In genomic region chr5:95837492-95837891, GRCh38 we compare ENCODE assay signal across 1 cellular context.
TF ChIP-seq lines count a peak whose summit lies in the region.

No MANE protein-coding gene starts in this region.

TF ChIP-seq in A549, 52 proteins besides CTCF, POLR2A, EP300 and RAD21:
- TF ChIP-seq RARB (CRISPR knock-in tag; IDR thresholded peaks at IDR 0.05) = no peak
- TF ChIP-seq ZC3H11A (IDR thresholded peaks at IDR 0.05) = no peak
- no peak for TF ChIP-seq RFX5 (IDR thresholded peaks at IDR 0.05)
- no peak for TF ChIP-seq MAZ (IDR thresholded peaks at IDR 0.05; ENCODE audit: borderline replicate concordance, low read depth, low read length)
- TF ChIP-seq HDAC2 (IDR thresholded peaks at IDR 0.05) = no peak
- no peak for TF ChIP-seq HEYL (CRISPR knock-in tag; IDR thresholded peaks at IDR 0.05)
- TF ChIP-seq POLR2AphosphoS2 (conservative IDR thresholded peaks at IDR 0.05; ENCODE audit: low read length) = no peak
- no peak for TF ChIP-seq TFCP2L1 (CRISPR knock-in tag; IDR thresholded peaks at IDR 0.05)
- no peak for TF ChIP-seq MAX (IDR thresholded peaks at IDR 0.05)
- TF ChIP-seq USF2 (IDR thresholded peaks at IDR 0.05) = no peak
- TF ChIP-seq SMC3 (IDR thresholded peaks at IDR 0.05) = no peak
- TF ChIP-seq RNF2 (IDR thresholded peaks at IDR 0.05; ENCODE audit: borderline replicate concordance, low read depth) = no peak
- TF ChIP-seq CBX2 (IDR thresholded peaks at IDR 0.05; ENCODE audit: borderline replicate concordance, low read depth) = no peak
- no peak for TF ChIP-seq EHF (CRISPR knock-in tag; IDR thresholded peaks at IDR 0.05)
- no peak for TF ChIP-seq CBX8 (IDR thresholded peaks at IDR 0.05)
- no peak for TF ChIP-seq NFE2L2 (conservative IDR thresholded peaks at IDR 0.05; ENCODE audit: low read length)
- no peak for TF ChIP-seq E2F6 (IDR thresholded peaks at IDR 0.05; ENCODE audit: borderline replicate concordance, low read depth)
- TF ChIP-seq FOSB (CRISPR knock-in tag; IDR thresholded peaks at IDR 0.05) = no peak
- no peak for TF ChIP-seq HES2 (IDR thresholded peaks at IDR 0.05)
- no peak for TF ChIP-seq NPAS2 (CRISPR knock-in tag; IDR thresholded peaks at IDR 0.05; ENCODE audit: borderline replicate concordance)
